Comparison of ENCODE assay signal across 11 cellular contexts in the genomic region with DNA sequence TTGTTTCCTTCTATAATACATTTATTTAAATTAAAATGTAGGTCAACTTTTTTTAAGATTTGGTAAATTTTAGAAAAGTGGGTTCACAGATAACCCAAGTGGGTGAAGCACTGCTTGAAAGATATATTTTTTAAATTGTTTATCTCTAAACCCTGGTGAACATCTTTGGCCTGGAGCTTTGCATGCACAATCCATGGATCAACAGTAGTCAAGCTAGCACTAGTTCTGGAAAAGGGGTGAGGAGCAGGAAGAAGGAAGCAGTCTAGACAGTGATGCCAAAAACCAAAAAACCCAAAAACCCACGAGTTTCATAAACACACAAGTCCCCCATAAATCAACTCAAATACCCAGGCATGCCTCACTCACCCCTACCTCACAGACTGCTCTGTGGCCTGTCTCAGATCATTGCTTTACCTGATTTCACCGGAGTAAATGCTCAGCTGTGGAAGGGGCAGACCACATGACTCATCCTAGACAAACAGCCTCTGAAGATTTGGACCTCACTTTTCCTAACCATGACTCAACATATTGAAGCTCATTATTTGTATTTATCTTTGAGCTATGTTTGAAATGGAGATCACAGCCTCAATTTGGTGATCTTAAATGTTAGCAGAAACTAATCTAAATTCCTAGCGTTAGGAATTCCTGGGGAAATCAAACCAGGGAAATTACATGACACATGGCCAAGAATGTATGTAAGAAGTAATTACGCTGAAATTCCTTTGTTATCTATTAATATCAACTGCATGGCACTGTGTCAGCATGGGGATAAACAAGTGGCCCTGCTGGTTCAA.
A peak's percentile ranks its signal among the peaks of the same experiment; 100 is the strongest.
DNase-seq lines count a peak whose midpoint lies in the region; ATAC-seq, FAIRE-seq and TF ChIP-seq lines count a peak whose summit lies in the region.
"Had no signal": no experiment of that assay in that cellular context is flagged by ENCODE, and none has a peak within 500 bp of the region (broad histone marks: within the 10 kb centered on the region; RNA-seq: fewer than 3 reads in every experiment).

No MANE protein-coding gene starts in this region.

- FAIRE-seq in bronchial epithelial cell (lab: Jason Lieb, UNC), result no peak
- FAIRE-seq: frontal cortex had no signal

- no peaks in the 10 kb centered on the region for H3K79me1 ChIP-seq in mesenchymal stem cell (replicated peaks; ENCODE audit: low read length, poor library complexity, severe bottlenecking)

- H2AFZ ChIP-seq in mesenchymal stem cell (ENCODE audit: low read depth, low read length), result no peak overlapping the region

- H3K14ac ChIP-seq in mesenchymal stem cell (ENCODE audit: low read length in 2 of 2), result no peak overlapping the region

- H3K9me3 ChIP-seq in mesenchymal stem cell (ENCODE audit: control insufficient read depth, low read length), result no peaks in the 10 kb centered on the region
- H3K9me3 ChIP-seq: ovary had no signal

- TF ChIP-seq CTCF in AG10803 (conservative IDR thresholded peaks at IDR 0.05; ENCODE audit: low read length) (no peak), bronchial epithelial cell (IDR thresholded peaks at IDR 0.05; ENCODE audit: insufficient read depth, low read length, severe bottlenecking) (no peak)

- no peak overlapping the region for H4K91ac ChIP-seq in mesenchymal stem cell (ENCODE audit: low read length)

- H4K8ac ChIP-seq in mesenchymal stem cell (ENCODE audit: low read length), result no peak overlapping the region

- H2BK120ac ChIP-seq in mesenchymal stem cell (ENCODE audit: low read depth, low read length), result no peak overlapping the region

- peak overlapping the region; percentile 72 for H3K27ac ChIP-seq in mesenchymal stem cell (ENCODE audit: low read length, poor library complexity, severe bottlenecking)
- H3K27ac ChIP-seq: ovary had no signal

- H3K4me3 ChIP-seq in AG10803 (ENCODE audit: low read length) (no peak overlapping the region), bronchial epithelial cell (ENCODE audit: low read depth, low read length) (no peak overlapping the region), mesenchymal stem cell (ENCODE audit: insufficient read depth in 1 of 2, low read depth in 1 of 2, low read length in 2 of 2) (no peak overlapping the region)
- H3K4me3 ChIP-seq: ovary had no signal

- DNase-seq in AG10803 (ENCODE audit: low read depth) (peak; percentile 65), HT-29 (ENCODE audit: low spot score) (peak; percentile 76), bronchial epithelial cell (ENCODE audit: low read depth) (peak; percentile 92), mesenchymal stem cell (peak; percentile 80), G401 (ENCODE audit: low spot score) (no peak), epidermal melanocyte (ENCODE audit: insufficient read length, low spot score) (no peak), NCI-H187 (lab: John Stamatoyannopoulos, UW) (no peak)
- DNase-seq: activated T-cell treated with anti-CD3 and anti-CD28 coated beads, Interleukin-2, amount 50 U/mL, for 24 hours; ovary had no signal

- WGBS in mesenchymal stem cell, result 28% methylated on average over 4 of the region's 4 CpGs

- in situ Hi-C loops in G401 (cut with HindIII; ENCODE audit: low sequenced_read_pairs), result no loop called here

- peak overlapping the region in 1 of 2 experiments; percentile 88 for H2BK12ac ChIP-seq in mesenchymal stem cell (ENCODE audit: low read length in 2 of 2)

- H2AK5ac ChIP-seq in mesenchymal stem cell (ENCODE audit: low read length, severe bottlenecking), result no peak overlapping the region

- H3K4me1 ChIP-seq in mesenchymal stem cell (ENCODE audit: control insufficient read depth, insufficient read depth, low read depth, low read length), result peaks cover 5% of the 10 kb centered on the region

- no peak overlapping the region for H3K23ac ChIP-seq in mesenchymal stem cell (ENCODE audit: low read length in 2 of 2)

- H3K4ac ChIP-seq in mesenchymal stem cell (ENCODE audit: low read depth in 1 of 2, low read length in 2 of 2), result peak overlapping the region in 1 of 2 experiments; percentile 30

- no peaks in the 10 kb centered on the region for H3K27me3 ChIP-seq in bronchial epithelial cell (ENCODE audit: control insufficient read depth, insufficient read depth, low read length)
- no peaks in the 10 kb centered on the region for H3K27me3 ChIP-seq in mesenchymal stem cell (ENCODE audit: control insufficient read depth in 1 of 2, insufficient read depth in 1 of 2, low read length in 2 of 2)
- H3K27me3 ChIP-seq: ovary had no signal

- peak overlapping the region; percentile 7 for H3K9ac ChIP-seq in mesenchymal stem cell (ENCODE audit: low read length)

- H3K4me2 ChIP-seq in mesenchymal stem cell (ENCODE audit: low read length, poor library complexity, severe bottlenecking), result no peak overlapping the region

- H2BK5ac ChIP-seq in mesenchymal stem cell (ENCODE audit: low read depth, low read length, poor library complexity, severe bottlenecking), result no peak overlapping the region

- H3K36me3 ChIP-seq in bronchial epithelial cell (ENCODE audit: control insufficient read depth, insufficient read depth, low read length) (no peaks in the 10 kb centered on the region), mesenchymal stem cell (ENCODE audit: control insufficient read depth in 1 of 2, insufficient read depth in 2 of 2, low read depth in 1 of 2, low read length in 2 of 2) (no peaks in the 10 kb centered on the region)
- H3K36me3 ChIP-seq: ovary had no signal

- no peak overlapping the region for H2BK15ac ChIP-seq in mesenchymal stem cell (ENCODE audit: low read depth, poor library complexity, severe bottlenecking)

- peak overlapping the region in 1 of 2 experiments; percentile 19 for H3K18ac ChIP-seq in mesenchymal stem cell (ENCODE audit: low read depth in 1 of 2, low read length in 2 of 2)

- ATAC-seq in GM18867 (IDR thresholded peaks at IDR 0.05; ENCODE audit: unreplicated experiment), result no peak

Comparison
In these comparisons a context has a peak if more than half of its experiments do, and no peak if none do; other contexts are left out.
1. DNase-seq: peak in AG10803 (single experiment), HT-29 (single experiment), bronchial epithelial cell (single experiment) and mesenchymal stem cell (single experiment); none in G401 (single experiment), epidermal melanocyte (single experiment) and NCI-H187 (0 of 2).